ENCODE assay signal across 14 cellular contexts in the genomic region with DNA sequence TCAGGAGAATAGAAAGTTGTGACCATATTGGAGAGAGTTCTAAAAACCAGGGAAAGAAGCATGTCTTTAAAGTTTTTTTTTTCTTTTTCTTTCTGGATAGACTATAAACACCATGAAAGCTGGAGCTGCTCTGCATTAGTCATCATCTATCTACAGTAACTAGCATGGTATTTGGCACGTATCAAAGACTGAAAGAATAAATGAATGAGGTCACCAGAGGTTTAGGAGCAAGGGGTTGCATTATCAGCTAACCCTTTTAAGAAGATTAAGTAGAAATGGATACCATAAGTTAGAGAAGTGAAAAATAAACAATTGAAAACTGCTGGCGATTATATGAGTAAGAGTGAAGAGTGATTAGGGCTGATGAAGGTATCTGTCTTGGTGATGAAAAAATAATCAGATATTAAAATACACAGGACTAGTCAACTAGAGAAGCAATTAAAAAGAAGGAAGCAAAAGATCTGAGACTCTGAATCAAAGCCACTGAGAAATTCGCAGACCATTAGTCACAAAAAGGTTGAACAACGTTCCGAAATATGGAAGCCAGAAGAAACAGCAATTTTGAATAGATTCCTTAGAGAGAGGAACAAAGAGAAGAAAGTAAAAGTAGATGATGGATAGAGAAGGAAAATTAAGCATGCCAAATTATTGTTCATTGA.
DNase-seq lines count a peak whose midpoint lies in the region; ATAC-seq and TF ChIP-seq lines count a peak whose summit lies in the region.
"Had no signal": no experiment of that assay in that cellular context is flagged by ENCODE, and none has a peak within 500 bp of the region (broad histone marks: within the 10 kb centered on the region; RNA-seq: fewer than 3 reads in every experiment).

No MANE protein-coding gene starts in this region.

- no peak overlapping the region for H3K9ac ChIP-seq in fibroblast of lung (ENCODE audit: insufficient read depth, low read length)

- no peaks in the 10 kb centered on the region for H3K9me3 ChIP-seq in fibroblast of lung (ENCODE audit: control insufficient read depth, insufficient read depth, low read depth, low read length)
- H3K9me3 ChIP-seq: ovary, SJCRH30 had no signal

- H3K4me1 ChIP-seq in fibroblast of lung (ENCODE audit: control insufficient read depth, extremely low read depth, insufficient read depth, low read length) = no peaks in the 10 kb centered on the region
- H3K4me1 ChIP-seq: SJCRH30 had no signal

- peak; percentile 65 for DNase-seq in GM04503 (ENCODE audit: low read depth)
- DNase-seq in RPMI7951 (ENCODE audit: low read depth) = peak; percentile 87
- peak; percentile 75 to 99 for DNase-seq in fibroblast of lung (ENCODE audit: low read depth in 2 of 2)
- DNase-seq in renal cortical epithelial cell (ENCODE audit: low read depth) = peak; percentile 70
- DNase-seq in HuH-7.5 (ENCODE audit: low spot score) = no peak
- no peak for DNase-seq in NCI-H2171 (lab: John Stamatoyannopoulos, UW)
- DNase-seq in T1000 (lab: John Stamatoyannopoulos, UW) = no peak
- DNase-seq: activated CD4-positive, CD25-positive, alpha-beta regulatory T cell; activated T-cell treated with anti-CD3 and anti-CD28 coated beads, Interleukin-2, amount 50 U/mL, for 48 hours; DMS 273 treated with DMSO at 0.1 percent for 48 hours; foreskin melanocyte; ovary had no signal

- H3K4me3 ChIP-seq in fibroblast of lung (replicated peaks in 1 of 4; ENCODE audit: control extremely low read depth in 1 of 4, insufficient read depth in 1 of 4, low read depth in 3 of 4, low read length in 4 of 4) = no peak overlapping the region
- H3K4me3 ChIP-seq: ovary, SJCRH30 had no signal

- no peaks in the 10 kb centered on the region for H4K20me1 ChIP-seq in fibroblast of lung (ENCODE audit: control insufficient read depth, extremely low read depth, insufficient read depth, low read length)

- TF ChIP-seq POLR2A in GM18505 (IDR thresholded peaks at IDR 0.05; ENCODE audit: borderline replicate concordance, extremely low read depth, insufficient read depth, insufficient read length) = no peak

- no peak overlapping the region for H2AFZ ChIP-seq in fibroblast of lung (ENCODE audit: low read length)

- no peak overlapping the region for H3K27ac ChIP-seq in fibroblast of lung (ENCODE audit: insufficient read depth, low read length)
- H3K27ac ChIP-seq: ovary, SJCRH30 had no signal

- no peak overlapping the region for H3K4me2 ChIP-seq in fibroblast of lung (ENCODE audit: extremely low read depth, insufficient read depth, low read length)

- TF ChIP-seq CTCF in fibroblast of lung (conservative IDR thresholded peaks at IDR 0.05 in 1 of 2, IDR thresholded peaks at IDR 0.05 in 1 of 2; ENCODE audit: low read depth in 1 of 2, low read length in 2 of 2) = no peak

- no peaks in the 10 kb centered on the region for H3K27me3 ChIP-seq in fibroblast of lung (ENCODE audit: control insufficient read depth, insufficient read depth, low read length)
- H3K27me3 ChIP-seq: ovary, SJCRH30 had no signal

- no peaks in the 10 kb centered on the region for H3K36me3 ChIP-seq in fibroblast of lung (ENCODE audit: control insufficient read depth, insufficient read depth, low read length)
- H3K36me3 ChIP-seq: ovary, SJCRH30 had no signal

- no peak for ATAC-seq in GM18505 (IDR thresholded peaks at IDR 0.05; ENCODE audit: unreplicated experiment)

- no peaks in the 10 kb centered on the region for H3K79me2 ChIP-seq in fibroblast of lung (ENCODE audit: control insufficient read depth, insufficient read depth, low read length)

Comparison
In these comparisons a context has a peak if more than half of its experiments do, and no peak if none do; other contexts are left out.
1. DNase-seq: peak in GM04503 (single experiment), RPMI7951 (single experiment), fibroblast of lung (2 of 2) and renal cortical epithelial cell (single experiment); none in HuH-7.5 (single experiment), NCI-H2171 (single experiment) and T1000 (single experiment).